Comparison of ENCODE assay signal across 1 cellular context in genomic region chr11:131178020-131178419, GRCh38.
TF ChIP-seq lines count a peak whose summit lies in the region.

No MANE protein-coding gene starts in this region.

TF ChIP-seq in WTC11, 78 proteins besides CTCF, POLR2A, EP300 and RAD21 (continued from another document):
- TF ChIP-seq ZNF512 (CRISPR knock-in tag; IDR thresholded peaks at IDR 0.05; ENCODE audit: borderline replicate concordance) = no peak
- TF ChIP-seq MXD4 (CRISPR knock-in tag; IDR thresholded peaks at IDR 0.05; ENCODE audit: borderline replicate concordance) = no peak
- TF ChIP-seq AR (CRISPR knock-in tag; IDR thresholded peaks at IDR 0.05) = no peak
- no peak for TF ChIP-seq NR1H2 (CRISPR knock-in tag; IDR thresholded peaks at IDR 0.05)
- no peak for TF ChIP-seq CREM (CRISPR knock-in tag; IDR thresholded peaks at IDR 0.05)
- TF ChIP-seq ELF4 (CRISPR knock-in tag; IDR thresholded peaks at IDR 0.05; ENCODE audit: low read depth) = no peak
- no peak for TF ChIP-seq RELA (CRISPR knock-in tag; IDR thresholded peaks at IDR 0.05; ENCODE audit: borderline replicate concordance)
- TF ChIP-seq ZNF317 (CRISPR knock-in tag; IDR thresholded peaks at IDR 0.05; ENCODE audit: borderline replicate concordance, low read depth) = no peak
